Comparison of ENCODE assay signal across 22 cellular contexts in genomic region chr3:78798266-78798832, GRCh38.
DNase-seq lines count a peak whose midpoint lies in the region; ATAC-seq, FAIRE-seq and TF ChIP-seq lines count a peak whose summit lies in the region.
"Had no signal": no experiment of that assay in that cellular context is flagged by ENCODE, and none has a peak within 500 bp of the region (broad histone marks: within the 10 kb centered on the region; RNA-seq: fewer than 3 reads in every experiment).

No MANE protein-coding gene starts in this region.

- H3K36me3 ChIP-seq in bronchial epithelial cell (ENCODE audit: control insufficient read depth, insufficient read depth, low read length) (no peaks in the 10 kb centered on the region), mesenchymal stem cell (ENCODE audit: control insufficient read depth in 1 of 2, insufficient read depth in 2 of 2, low read depth in 1 of 2, low read length in 2 of 2) (no peaks in the 10 kb centered on the region), heart left ventricle (no peaks in the 10 kb centered on the region)
- H3K36me3 ChIP-seq: BLaER1 had no signal

- no peak overlapping the region for H2AFZ ChIP-seq in mesenchymal stem cell (ENCODE audit: low read depth, low read length)

- no peak overlapping the region for H2BK15ac ChIP-seq in mesenchymal stem cell (ENCODE audit: low read depth, poor library complexity, severe bottlenecking)

- no peak overlapping the region for H3K4me2 ChIP-seq in mesenchymal stem cell (ENCODE audit: low read length, poor library complexity, severe bottlenecking)
- H3K4me2 ChIP-seq: BLaER1 had no signal

- no peak overlapping the region for H2BK12ac ChIP-seq in mesenchymal stem cell (ENCODE audit: low read length in 2 of 2)

- H3K27ac ChIP-seq in mesenchymal stem cell (ENCODE audit: low read length, poor library complexity, severe bottlenecking) (no peak overlapping the region), heart left ventricle (no peak overlapping the region)
- H3K27ac ChIP-seq: BLaER1, RWPE1 had no signal

- H4K8ac ChIP-seq in mesenchymal stem cell (ENCODE audit: low read length) = no peak overlapping the region

- no peak overlapping the region for H3K4ac ChIP-seq in mesenchymal stem cell (ENCODE audit: low read depth in 1 of 2, low read length in 2 of 2)

- H3K14ac ChIP-seq in mesenchymal stem cell (ENCODE audit: low read length in 2 of 2) = no peak overlapping the region

- H3K4me3 ChIP-seq in HFF-Myc (replicated peaks; ENCODE audit: low read depth, low read length) (no peak overlapping the region), bronchial epithelial cell (ENCODE audit: low read depth, low read length) (no peak overlapping the region), mesenchymal stem cell (ENCODE audit: insufficient read depth in 1 of 2, low read depth in 1 of 2, low read length in 2 of 2) (no peak overlapping the region), heart left ventricle (no peak overlapping the region)
- H3K4me3 ChIP-seq: BLaER1 had no signal

- H3K23ac ChIP-seq in mesenchymal stem cell (ENCODE audit: low read length in 2 of 2) = no peak overlapping the region

- no peak for ATAC-seq in heart left ventricle
- ATAC-seq: HCT116, Panc1 had no signal

- peaks cover 3% of the 10 kb centered on the region for H3K79me1 ChIP-seq in mesenchymal stem cell (replicated peaks; ENCODE audit: low read length, poor library complexity, severe bottlenecking)

- no peak overlapping the region for H3K9ac ChIP-seq in mesenchymal stem cell (ENCODE audit: low read length)
- H3K9ac ChIP-seq: BLaER1 had no signal

- H2AK5ac ChIP-seq in mesenchymal stem cell (ENCODE audit: low read length, severe bottlenecking) = no peak overlapping the region

- no peak overlapping the region for H3K18ac ChIP-seq in mesenchymal stem cell (ENCODE audit: low read depth in 1 of 2, low read length in 2 of 2)

- intact Hi-C loops in heart left ventricle (cut with DNase I) = no loop called here

- H3K27me3 ChIP-seq in bronchial epithelial cell (ENCODE audit: control insufficient read depth, insufficient read depth, low read length) (no peaks in the 10 kb centered on the region), mesenchymal stem cell (ENCODE audit: control insufficient read depth in 1 of 2, insufficient read depth in 1 of 2, low read length in 2 of 2) (no peaks in the 10 kb centered on the region), heart left ventricle (no peaks in the 10 kb centered on the region)
- H3K27me3 ChIP-seq: BLaER1 had no signal

- no peak overlapping the region for H4K91ac ChIP-seq in mesenchymal stem cell (ENCODE audit: low read length)

- H3K4me1 ChIP-seq in mesenchymal stem cell (ENCODE audit: control insufficient read depth, insufficient read depth, low read depth, low read length) (no peaks in the 10 kb centered on the region), heart left ventricle (peaks cover 0 to 7% (median 0%) of the 10 kb centered on the region in 12 donors)

- no peak for FAIRE-seq in bronchial epithelial cell (lab: Jason Lieb, UNC)
- FAIRE-seq: GM19239, HTR-8/SVneo had no signal

- no peak for TF ChIP-seq POLR2A in heart left ventricle (IDR thresholded peaks at IDR 0.05)

- no peak overlapping the region for H2BK120ac ChIP-seq in mesenchymal stem cell (ENCODE audit: low read depth, low read length)

- TF ChIP-seq CTCF in HFF-Myc (IDR thresholded peaks at IDR 0.05; ENCODE audit: low read depth, low read length, missing control alignments) = no peak
- no peak for TF ChIP-seq CTCF in bronchial epithelial cell (IDR thresholded peaks at IDR 0.05; ENCODE audit: insufficient read depth, low read length, severe bottlenecking)
- no peak for TF ChIP-seq CTCF in heart left ventricle (IDR thresholded peaks at IDR 0.05)

- DNase-seq in HFF-Myc (ENCODE audit: extremely low read depth, low read depth) (peak; percentile 25), bronchial epithelial cell (ENCODE audit: low read depth) (peak; percentile 67), fibroblast of gingiva (ENCODE audit: low read depth) (peak; percentile 37), mesenchymal stem cell (no peak), heart left ventricle (no peak), NCI-H510A treated with DMSO at 0.1 percent for 48 hours (lab: John Stamatoyannopoulos, UW) (no peak)
- no peak for DNase-seq in stimulated activated CD4-positive, alpha-beta T cell treated with anti-CD3 and anti-CD28 coated beads, Interleukin-4, amount 100 ng/mL, for 24 hours
- DNase-seq: CD4-positive, CD25-positive, alpha-beta regulatory T cell; DMS153; DND-41; KBM-7; MM.1S; NCI-H2029; NCI-H446 treated with DMSO at 0.1 percent for 48 hours; NCI-H69; SHP77 treated with DMSO at 0.1 percent for 48 hours had no signal

- H3K9me3 ChIP-seq in mesenchymal stem cell (ENCODE audit: control insufficient read depth, low read length) (no peaks in the 10 kb centered on the region), heart left ventricle (no peaks in the 10 kb centered on the region)
- H3K9me3 ChIP-seq: BLaER1 had no signal

- no peak overlapping the region for H2BK5ac ChIP-seq in mesenchymal stem cell (ENCODE audit: low read depth, low read length, poor library complexity, severe bottlenecking)

Comparison
In these comparisons a context has a peak if more than half of its experiments do, and no peak if none do; other contexts are left out.
1. DNase-seq: peak in HFF-Myc (single experiment), bronchial epithelial cell (single experiment) and fibroblast of gingiva (single experiment); none in mesenchymal stem cell (single experiment), heart left ventricle (0 of 5), NCI-H510A treated with DMSO at 0.1 percent for 48 hours (single experiment) and stimulated activated CD4-positive, alpha-beta T cell treated with anti-CD3 and anti-CD28 coated beads, Interleukin-4, amount 100 ng/mL, for 24 hours (single experiment).